Comparison of ENCODE assay signal across 8 cellular contexts in genomic region chr13:80363890-80364503, GRCh38. TPM values are rescaled to one million over a fixed set of nuclear protein-coding genes. Genes with fewer than 3 reads are reported as not detected.
DNase-seq lines count a peak whose midpoint lies in the region; ATAC-seq, FAIRE-seq and TF ChIP-seq lines count a peak whose summit lies in the region.

No MANE protein-coding gene starts in this region.

- in situ Hi-C loops in GM13977 (cut with MboI; ENCODE audit: low pct_unique_long_range_greater_than_20kb, low sequenced_read_pairs, unreplicated experiment): loop anchor here (25.0 kb wide), 1 partner anchor 677 kb away; no protein-coding TSS in a partner anchor

- WGBS in small intestine, 3 donors: 2% methylated on average over 3 of the region's 3 CpGs

- peaks cover 2% of the 10 kb centered on the region for H3K4me1 ChIP-seq in fibroblast of lung (ENCODE audit: control insufficient read depth, extremely low read depth, insufficient read depth, low read length)
- H3K4me1 ChIP-seq in small intestine (ENCODE audit: control insufficient read depth in 2 of 2, insufficient read depth in 1 of 2, low read depth in 1 of 2, low read length in 1 of 2): peaks cover 4 to 5% of the 10 kb centered on the region in 2 donors

- peak overlapping the region; percentile 48 for H3K4me2 ChIP-seq in fibroblast of lung (ENCODE audit: extremely low read depth, insufficient read depth, low read length)

- H3K27me3 ChIP-seq in fibroblast of lung (ENCODE audit: control insufficient read depth, insufficient read depth, low read length) (no peaks in the 10 kb centered on the region), small intestine (ENCODE audit: control insufficient read depth in 2 of 2, insufficient read depth in 2 of 2, low read length in 2 of 2) (no peaks in the 10 kb centered on the region)

- H3K9me3 ChIP-seq in fibroblast of lung (ENCODE audit: control insufficient read depth, insufficient read depth, low read depth, low read length) (no peaks in the 10 kb centered on the region), small intestine (ENCODE audit: control insufficient read depth, low read depth) (no peaks in the 10 kb centered on the region)

- H3K4me3 ChIP-seq in fibroblast of lung (replicated peaks in 1 of 4; ENCODE audit: control extremely low read depth in 1 of 4, insufficient read depth in 1 of 4, low read depth in 3 of 4, low read length in 4 of 4): peak overlapping the region in 1 of 4 experiments; percentile 25
- H3K4me3 ChIP-seq in small intestine (ENCODE audit: low read depth in 1 of 2, low read length in 2 of 2): no peak overlapping the region

- H4K20me1 ChIP-seq in fibroblast of lung (ENCODE audit: control insufficient read depth, extremely low read depth, insufficient read depth, low read length): no peaks in the 10 kb centered on the region

- no peak overlapping the region for H3K9ac ChIP-seq in fibroblast of lung (ENCODE audit: insufficient read depth, low read length)

- TF ChIP-seq CTCF in GM13977 (IDR thresholded peaks at IDR 0.05; ENCODE audit: extremely low read depth, insufficient read depth, missing control alignments) (peak; percentile 68), fibroblast of lung (conservative IDR thresholded peaks at IDR 0.05 in 1 of 2, IDR thresholded peaks at IDR 0.05 in 1 of 2; ENCODE audit: low read depth in 1 of 2, low read length in 2 of 2) (peak; percentile 80 to 83)

- no peak for ATAC-seq in HG03196 (IDR thresholded peaks at IDR 0.05; ENCODE audit: unreplicated experiment)

- no peak overlapping the region for H3K27ac ChIP-seq in fibroblast of lung (ENCODE audit: insufficient read depth, low read length)
- no peak overlapping the region for H3K27ac ChIP-seq in small intestine (ENCODE audit: low read depth in 1 of 2, low read length in 1 of 2)

- no peak for DNase-seq in GM13977 (ENCODE audit: low spot score)
- DNase-seq in RPMI7951 (ENCODE audit: low read depth): peak; percentile 37
- DNase-seq in fibroblast of lung (ENCODE audit: low read depth in 2 of 2): peak; percentile 13 to 64
- DNase-seq in small intestine: peak; percentile 27
- DNase-seq in NCI-H2196 treated with DMSO at 0.1 percent for 48 hours (lab: John Stamatoyannopoulos, UW; ENCODE audit: unreplicated experiment): no peak
- no peak for DNase-seq in NCI-H1048 (lab: John Stamatoyannopoulos, UW)

- H2AFZ ChIP-seq in fibroblast of lung (ENCODE audit: low read length): no peak overlapping the region

- FAIRE-seq in A204.1 (lab: Jason Lieb, UNC) (peak; percentile 93), small intestine (lab: Jason Lieb, UNC) (peak; percentile 67)

- no peaks in the 10 kb centered on the region for H3K79me2 ChIP-seq in fibroblast of lung (ENCODE audit: control insufficient read depth, insufficient read depth, low read length)

- H3K36me3 ChIP-seq in fibroblast of lung (ENCODE audit: control insufficient read depth, insufficient read depth, low read length) (no peaks in the 10 kb centered on the region), small intestine (ENCODE audit: control insufficient read depth in 2 of 2, insufficient read depth in 2 of 2, low read length in 2 of 2) (no peaks in the 10 kb centered on the region)

RNA-seq across cellular contexts. Expression of gene SPRY2, which starts 23.1 kb away (rescaled TPM):
- total RNA-seq in RPMI7951 (2014; rRNA removed; shearing (Covaris generic)): 31.8 and 42.2 TPM in 2 replicates
- 9.8 and 13.0 TPM in 2 replicates for total RNA-seq in fibroblast of lung
- 16.2 and 82.6 TPM in 2 replicates for polyA plus RNA-seq in fibroblast of lung
- 8.5 and 40.7 TPM in 2 replicates for polyA plus RNA-seq in fibroblast of lung (2012)
- 20.0 and 89.7 TPM in 2 replicates for polyA minus RNA-seq in fibroblast of lung (ENCODE audit: low replicate concordance)
- 10 to 100 TPM; 10.3 to 27.7 (median 16.3) TPM for polyA plus RNA-seq in small intestine

Comparison
In these comparisons a context has a peak if more than half of its experiments do, and no peak if none do; other contexts are left out.
1. DNase-seq: peak in RPMI7951 (single experiment), fibroblast of lung (2 of 2) and small intestine (single experiment); none in GM13977 (single experiment), NCI-H2196 treated with DMSO at 0.1 percent for 48 hours (single experiment) and NCI-H1048 (single experiment).